In the genomic region with DNA sequence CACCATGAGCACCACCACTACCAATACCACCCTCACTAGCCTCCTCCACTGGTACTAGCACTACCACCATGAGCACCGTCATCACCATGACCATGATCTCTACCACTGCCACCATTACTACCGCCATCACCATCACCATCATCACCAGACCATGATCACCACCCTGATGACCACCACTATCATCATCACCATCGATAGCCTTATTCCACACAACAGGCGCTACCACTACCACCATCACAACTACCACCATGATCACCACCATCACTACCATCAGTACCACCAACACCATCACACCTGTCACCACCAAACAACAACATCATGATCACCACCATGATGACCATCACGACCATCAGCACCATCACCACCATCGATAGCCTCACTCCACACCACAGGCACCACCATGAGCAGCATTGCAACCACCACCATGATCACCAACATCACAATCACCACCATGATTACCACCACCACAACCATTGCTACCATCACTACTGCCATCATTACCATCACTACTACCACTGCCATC, we compare ENCODE assay signal across 17 cellular contexts. TPM values are rescaled to one million over a fixed set of nuclear protein-coding genes. Genes with fewer than 3 reads are reported as not detected.
A peak's percentile ranks its signal among the peaks of the same experiment; 100 is the strongest.
DNase-seq lines count a peak whose midpoint lies in the region; ATAC-seq, FAIRE-seq and TF ChIP-seq lines count a peak whose summit lies in the region.
"Had no signal": no experiment of that assay in that cellular context is flagged by ENCODE, and none has a peak within 500 bp of the region (broad histone marks: within the 10 kb centered on the region; RNA-seq: fewer than 3 reads in every experiment).

No MANE protein-coding gene starts in this region.

- no peak overlapping the region for H3K14ac ChIP-seq in neuronal stem cell (ENCODE audit: low read length)

- in situ Hi-C loops in gastrocnemius medialis (cut with MboI; ENCODE audit: low sequenced_read_pairs in 4 of 4): loop anchor here in 1 of 4 donors (10.0 kb wide), 1 partner anchor 58 kb away; a partner anchor contains a TSS

- no peaks in the 10 kb centered on the region for H3K4me1 Mint-ChIP-seq in activated naive CD4-positive, alpha-beta T cell treated with anti-CD3 and anti-CD28 coated beads, Interleukin-2, amount 10 ng/mL, durations not matched to agents 7 days and 5 days
- H3K4me1 Mint-ChIP-seq: B cell; CD8-positive, alpha-beta memory T cell had no signal

- no peak for DNase-seq in GM12891 (ENCODE audit: insufficient read length, low spot score)
- DNase-seq in HTR-8/SVneo (ENCODE audit: insufficient read length, low spot score): no peak
- DNase-seq in neuronal stem cell (ENCODE audit: low spot score): no peak
- no peak for DNase-seq in gastrocnemius medialis
- no peak for DNase-seq in putamen (ENCODE audit: low spot score)
- no peak for DNase-seq in activated naive CD4-positive, alpha-beta T cell treated with anti-CD3 and anti-CD28 coated beads, Interleukin-2, amount 10 ng/mL, durations not matched to agents 7 days and 5 days
- DNase-seq: CD8-positive, alpha-beta memory T cell; COR-L47; DMS 273 treated with DMSO at 0.1 percent for 48 hours; DMS53; DND-41; GOT3; H9 had no signal

- TF ChIP-seq POLR2A in GM12891 (IDR thresholded peaks at IDR 0.05; ENCODE audit: low read depth, low read length): no peak
- TF ChIP-seq POLR2A in gastrocnemius medialis (IDR thresholded peaks at IDR 0.05): no peak

- H3K4ac ChIP-seq in neuronal stem cell (ENCODE audit: low read length): no peak overlapping the region

- H3K27ac ChIP-seq in neuronal stem cell (replicated peaks; ENCODE audit: low read length) (no peak overlapping the region), gastrocnemius medialis (peak overlapping the region; percentile 77 to 84 (median 82))
- H3K27ac ChIP-seq: BLaER1 treated with 17β-estradiol and CSF1 and Interleukin-3, amounts not matched to agents 10 nM and 100 nM; KMS-11 had no signal

- intact Hi-C loops in gastrocnemius medialis (cut with DNase I; ENCODE audit: low total_unique reads): loop anchor here (10.0 kb wide), 1 partner anchor 1618 kb away; a partner anchor contains a TSS

- peak overlapping the region; percentile 93 for H4K8ac ChIP-seq in neuronal stem cell (ENCODE audit: low read depth, low read length)

- H3K9me3 Mint-ChIP-seq in activated naive CD4-positive, alpha-beta T cell treated with anti-CD3 and anti-CD28 coated beads, Interleukin-2, amount 10 ng/mL, durations not matched to agents 7 days and 5 days: no peaks in the 10 kb centered on the region
- H3K9me3 Mint-ChIP-seq: CD8-positive, alpha-beta memory T cell had no signal

- H2BK5ac ChIP-seq in neuronal stem cell (ENCODE audit: low read length): no peak overlapping the region

- peaks cover 0 to 2% of the 10 kb centered on the region in 2 donors for H3K36me3 ChIP-seq in neuronal stem cell (replicated peaks in 1 of 2; ENCODE audit: control insufficient read depth in 2 of 2, insufficient read depth in 2 of 2, low read length in 2 of 2)
- no peaks in the 10 kb centered on the region for H3K36me3 ChIP-seq in gastrocnemius medialis
- H3K36me3 ChIP-seq: BLaER1 treated with 17β-estradiol and CSF1 and Interleukin-3, amounts not matched to agents 10 nM and 100 nM had no signal

- H3K4me1 ChIP-seq in neuronal stem cell (ENCODE audit: control insufficient read depth in 2 of 2, insufficient read depth in 1 of 2, low read depth in 1 of 2, low read length in 2 of 2): no peaks in the 10 kb centered on the region
- peaks cover 39 to 42% of the 10 kb centered on the region in 2 donors for H3K4me1 ChIP-seq in gastrocnemius medialis
- H3K4me1 ChIP-seq: BLaER1 treated with 17β-estradiol and CSF1 and Interleukin-3, amounts not matched to agents 10 nM and 100 nM had no signal

- no peak overlapping the region for H3K9ac ChIP-seq in neuronal stem cell (ENCODE audit: low read depth, low read length, poor library complexity)
- H3K9ac ChIP-seq: BLaER1 treated with 17β-estradiol and CSF1 and Interleukin-3, amounts not matched to agents 10 nM and 100 nM; KMS-11 had no signal

- H3K79me1 ChIP-seq in neuronal stem cell (ENCODE audit: low read depth, low read length): no peaks in the 10 kb centered on the region

- CTCF ChIA-PET in activated naive CD4-positive, alpha-beta T cell treated with anti-CD3 and anti-CD28 coated beads, Interleukin-2, amount 10 ng/mL, durations not matched to agents 7 days and 5 days (lab: Charles Lee): no interaction called here

- H3K4me3 ChIP-seq in neuronal stem cell (ENCODE audit: low read length in 2 of 2) (no peak overlapping the region), gastrocnemius medialis (no peak overlapping the region)
- H3K4me3 ChIP-seq: BLaER1 treated with 17β-estradiol and CSF1 and Interleukin-3, amounts not matched to agents 10 nM and 100 nM had no signal

- no peak overlapping the region for H3K4me2 ChIP-seq in neuronal stem cell (ENCODE audit: insufficient read depth, low read length, poor library complexity, severe bottlenecking)
- H3K4me2 ChIP-seq: BLaER1 treated with 17β-estradiol and CSF1 and Interleukin-3, amounts not matched to agents 10 nM and 100 nM; KMS-11 had no signal

- no peak overlapping the region for H3K27ac Mint-ChIP-seq in activated naive CD4-positive, alpha-beta T cell treated with anti-CD3 and anti-CD28 coated beads, Interleukin-2, amount 10 ng/mL, durations not matched to agents 7 days and 5 days
- H3K27ac Mint-ChIP-seq: B cell; CD8-positive, alpha-beta memory T cell; H9 had no signal

- H3K4me3 Mint-ChIP-seq in activated naive CD4-positive, alpha-beta T cell treated with anti-CD3 and anti-CD28 coated beads, Interleukin-2, amount 10 ng/mL, durations not matched to agents 7 days and 5 days: no peak overlapping the region
- H3K4me3 Mint-ChIP-seq: B cell; CD8-positive, alpha-beta memory T cell; H9 had no signal

- H3K27me3 ChIP-seq in neuronal stem cell (ENCODE audit: control insufficient read depth in 3 of 3, insufficient read depth in 3 of 3, low read depth in 1 of 3, low read length in 3 of 3): peaks cover 0 to 45% (median 0%) of the 10 kb centered on the region in 3 experiments
- no peaks in the 10 kb centered on the region for H3K27me3 ChIP-seq in gastrocnemius medialis
- H3K27me3 ChIP-seq: BLaER1 treated with 17β-estradiol and CSF1 and Interleukin-3, amounts not matched to agents 10 nM and 100 nM had no signal

- H2BK120ac ChIP-seq in neuronal stem cell (ENCODE audit: low read depth, low read length): no peak overlapping the region

- H3K18ac ChIP-seq in neuronal stem cell (ENCODE audit: low read length): no peak overlapping the region

- peaks cover 4% of the 10 kb centered on the region for H3K27me3 Mint-ChIP-seq in activated naive CD4-positive, alpha-beta T cell treated with anti-CD3 and anti-CD28 coated beads, Interleukin-2, amount 10 ng/mL, durations not matched to agents 7 days and 5 days

- H2AFZ ChIP-seq in neuronal stem cell (ENCODE audit: low read length): no peak overlapping the region

- H3K9me3 ChIP-seq in neuronal stem cell (replicated peaks in 1 of 2; ENCODE audit: control insufficient read depth in 2 of 2, insufficient read depth in 1 of 2, low read depth in 1 of 2, low read length in 2 of 2) (peaks cover 0 to 3% of the 10 kb centered on the region in 2 donors), gastrocnemius medialis (no peaks in the 10 kb centered on the region)

- peak overlapping the region; percentile 19 for H3K23ac ChIP-seq in neuronal stem cell (ENCODE audit: low read depth, low read length, poor library complexity)

- ATAC-seq in gastrocnemius medialis: no peak
- ATAC-seq in GM18498 (IDR thresholded peaks at IDR 0.05; ENCODE audit: unreplicated experiment): no peak

- WGBS in neuronal stem cell (ENCODE audit: extremely low coverage in 2 of 2, insufficient read length in 2 of 2, insufficient replicate concordance in 1 of 2), 2 donors: no CpG with 5 or more reads among the region's 6 CpGs

- H2BK15ac ChIP-seq in neuronal stem cell (ENCODE audit: low read length): no peak overlapping the region

- H2AK5ac ChIP-seq in neuronal stem cell (ENCODE audit: low read depth, low read length): no peak overlapping the region

- H3K36me3 Mint-ChIP-seq in activated naive CD4-positive, alpha-beta T cell treated with anti-CD3 and anti-CD28 coated beads, Interleukin-2, amount 10 ng/mL, durations not matched to agents 7 days and 5 days: no peaks in the 10 kb centered on the region
- H3K36me3 Mint-ChIP-seq: CD8-positive, alpha-beta memory T cell had no signal

- H4K91ac ChIP-seq in neuronal stem cell (ENCODE audit: low read depth, low read length, poor library complexity): no peak overlapping the region

- FAIRE-seq in GM12891 (lab: Jason Lieb, UNC): peak; percentile 78
- peak; percentile 98 for FAIRE-seq in HTR-8/SVneo (lab: Jason Lieb, UNC)

- no peak for TF ChIP-seq CTCF in gastrocnemius medialis (IDR thresholded peaks at IDR 0.05 in 4 of 5, conservative IDR thresholded peaks at IDR 0.05 in 1 of 5)

- no peak overlapping the region for H2BK12ac ChIP-seq in neuronal stem cell (ENCODE audit: low read length)

TF ChIP-seq in GM12891, 5 proteins besides CTCF, POLR2A, EP300 and RAD21:
- no peak for TF ChIP-seq POLR2AphosphoS5 (IDR thresholded peaks at IDR 0.05; ENCODE audit: low read depth, low read length)
- TF ChIP-seq PAX5 (IDR thresholded peaks at IDR 0.05; ENCODE audit: insufficient read depth, low read length, severe bottlenecking): no peak
- TF ChIP-seq TAF1 (IDR thresholded peaks at IDR 0.05; ENCODE audit: low read depth, low read length): no peak
- no peak for TF ChIP-seq POU2F2 (IDR thresholded peaks at IDR 0.05; ENCODE audit: low read depth, low read length)
- TF ChIP-seq SPI1 (IDR thresholded peaks at IDR 0.05; ENCODE audit: low read depth, low read length): no peak

RNA-seq across cellular contexts. Expression of a gene that starts 56.6 kb away (rescaled TPM):
- polyA plus RNA-seq in GM12891 (2012; ENCODE audit: low read depth, missing spikeins): 1.3 TPM
- 12.5 TPM for polyA plus RNA-seq in neuronal stem cell (2013, experiment 1 of 2)
- 13.3 TPM for polyA plus RNA-seq in neuronal stem cell (2013, experiment 2 of 2)
- total RNA-seq in gastrocnemius medialis: 100 to 1,000 TPM in 1 of 4 donors, 10 to 100 TPM in 3; 19.1 to 121 (median 80.6) TPM
